21 cellular contexts compared by ENCODE assay signal in genomic region chr6:153564803-153565202, GRCh38.
DNase-seq lines count a peak whose midpoint lies in the region; ATAC-seq and TF ChIP-seq lines count a peak whose summit lies in the region.
"Had no signal": no experiment of that assay in that cellular context is flagged by ENCODE, and none has a peak within 500 bp of the region (broad histone marks: within the 10 kb centered on the region; RNA-seq: fewer than 3 reads in every experiment).

No MANE protein-coding gene starts in this region.

- H3K27ac ChIP-seq in right cardiac atrium (ENCODE audit: low read length) (no peak overlapping the region), ascending aorta (peak overlapping the region; percentile 59 to 60), aorta (ENCODE audit: low read depth in 1 of 2, low read length in 2 of 2) (peak overlapping the region; percentile 55 to 59)
- H3K27ac ChIP-seq in effector memory CD4-positive, alpha-beta T cell (ENCODE audit: insufficient read depth, low read length, poor library complexity, severe bottlenecking) = no peak overlapping the region
- H3K27ac ChIP-seq: BLaER1, KMS-11 had no signal

- no peak overlapping the region for H3K27ac Mint-ChIP-seq in activated CD4-positive, alpha-beta T cell treated with anti-CD3 and anti-CD28 coated beads for 36 hours
- H3K27ac Mint-ChIP-seq: GM23338 had no signal

- CTCF ChIA-PET in activated CD4-positive, alpha-beta T cell treated with anti-CD3 and anti-CD28 coated beads for 36 hours (lab: Charles Lee) = no interaction called here

- no peaks in the 10 kb centered on the region for H3K36me3 ChIP-seq in ascending aorta
- no peaks in the 10 kb centered on the region for H3K36me3 ChIP-seq in aorta (ENCODE audit: control insufficient read depth in 1 of 2, insufficient read depth in 2 of 2, low read length in 1 of 2)
- H3K36me3 ChIP-seq in effector memory CD4-positive, alpha-beta T cell (ENCODE audit: control insufficient read depth, insufficient read depth, low read length) = no peaks in the 10 kb centered on the region
- H3K36me3 ChIP-seq: BLaER1, MG63 had no signal

- H3K27me3 ChIP-seq in right cardiac atrium (ENCODE audit: control insufficient read depth, insufficient read depth) (no peaks in the 10 kb centered on the region), ascending aorta (no peaks in the 10 kb centered on the region), aorta (ENCODE audit: control insufficient read depth in 1 of 2, insufficient read depth in 2 of 2, low read length in 1 of 2) (no peaks in the 10 kb centered on the region)
- H3K27me3 ChIP-seq in effector memory CD4-positive, alpha-beta T cell (replicated peaks; ENCODE audit: control insufficient read depth, insufficient read depth, low read length, poor library complexity, severe bottlenecking) = no peaks in the 10 kb centered on the region
- H3K27me3 ChIP-seq: BLaER1, MG63 had no signal

- no peaks in the 10 kb centered on the region for H3K9me3 ChIP-seq in right cardiac atrium (ENCODE audit: control insufficient read depth, low read length)
- H3K9me3 ChIP-seq in ascending aorta = no peaks in the 10 kb centered on the region
- H3K9me3 ChIP-seq in aorta (ENCODE audit: control insufficient read depth, low read length) = no peaks in the 10 kb centered on the region
- H3K9me3 ChIP-seq in effector memory CD4-positive, alpha-beta T cell (ENCODE audit: control insufficient read depth, low read length) = no peaks in the 10 kb centered on the region
- H3K9me3 ChIP-seq: BLaER1, MG63 had no signal

- no peak for DNase-seq in left ventricle myocardium superior
- no peak for DNase-seq in right cardiac atrium
- no peak for DNase-seq in ascending aorta (ENCODE audit: low spot score in 2 of 2)
- DNase-seq in fibroblast of the aortic adventitia (ENCODE audit: low read depth) = peak; percentile 0
- DNase-seq in aorta = peak in 1 of 2 donors; percentile 47
- DNase-seq in midbrain (lab: John Stamatoyannopoulos, UW) = no peak
- no peak for DNase-seq in activated CD4-positive, alpha-beta T cell treated with anti-CD3 and anti-CD28 coated beads for 36 hours
- DNase-seq in effector memory CD4-positive, alpha-beta T cell = no peak
- DNase-seq: DMS79 treated with DMSO at 0.1 percent for 48 hours; GDM1; MG63; NCI-H1105 treated with DMSO at 0.1 percent for 48 hours; NCI-H1694 treated with DMSO at 0.1 percent for 48 hours; NCI-H446; NCI-H69; NK-92 treated with Interleukin-12 subunit alpha and Interleukin-12 subunit beta, amount 100 ng/mL, for 24 hours; OCI-M1 had no signal

- POLR2A ChIA-PET in activated CD4-positive, alpha-beta T cell treated with anti-CD3 and anti-CD28 coated beads for 36 hours (lab: Charles Lee) = no interaction called here

- peaks cover 1% of the 10 kb centered on the region for H3K4me1 ChIP-seq in right cardiac atrium (ENCODE audit: control insufficient read depth, insufficient read depth, low read length)
- H3K4me1 ChIP-seq in ascending aorta = peaks cover 3 to 12% of the 10 kb centered on the region in 2 donors
- peaks cover 1 to 5% of the 10 kb centered on the region in 2 donors for H3K4me1 ChIP-seq in aorta (ENCODE audit: control insufficient read depth in 1 of 2, insufficient read depth in 2 of 2, low read length in 2 of 2)
- no peaks in the 10 kb centered on the region for H3K4me1 ChIP-seq in effector memory CD4-positive, alpha-beta T cell (ENCODE audit: control insufficient read depth, insufficient read depth, low read length, poor library complexity, severe bottlenecking)
- H3K4me1 ChIP-seq: BLaER1 had no signal

- H3K27me3 Mint-ChIP-seq in activated CD4-positive, alpha-beta T cell treated with anti-CD3 and anti-CD28 coated beads for 36 hours = no peaks in the 10 kb centered on the region

- H3K4me1 Mint-ChIP-seq in activated CD4-positive, alpha-beta T cell treated with anti-CD3 and anti-CD28 coated beads for 36 hours = no peaks in the 10 kb centered on the region
- H3K4me1 Mint-ChIP-seq: GM23338 had no signal

- H3K4me3 ChIP-seq in right cardiac atrium (ENCODE audit: low read length) (no peak overlapping the region), ascending aorta (no peak overlapping the region), fibroblast of the aortic adventitia (ENCODE audit: low read depth, low read length) (no peak overlapping the region), aorta (ENCODE audit: low read length in 2 of 2) (no peak overlapping the region)
- no peak overlapping the region for H3K4me3 ChIP-seq in effector memory CD4-positive, alpha-beta T cell (ENCODE audit: insufficient read depth, low read depth, low read length, poor library complexity, severe bottlenecking)
- H3K4me3 ChIP-seq: BLaER1, GM12878, GM23338, MG63 had no signal

- TF ChIP-seq CTCF in ascending aorta (IDR thresholded peaks at IDR 0.05) (no peak), fibroblast of the aortic adventitia (IDR thresholded peaks at IDR 0.05; ENCODE audit: insufficient read depth, low read length) (no peak)

- H3K4me3 Mint-ChIP-seq in activated CD4-positive, alpha-beta T cell treated with anti-CD3 and anti-CD28 coated beads for 36 hours = no peak overlapping the region
- H3K4me3 Mint-ChIP-seq: GM23338 had no signal

- no peaks in the 10 kb centered on the region for H3K9me3 Mint-ChIP-seq in activated CD4-positive, alpha-beta T cell treated with anti-CD3 and anti-CD28 coated beads for 36 hours (ENCODE audit: low read depth)
- H3K9me3 Mint-ChIP-seq: GM23338 had no signal

- H3K36me3 Mint-ChIP-seq in activated CD4-positive, alpha-beta T cell treated with anti-CD3 and anti-CD28 coated beads for 36 hours (ENCODE audit: low read depth) = no peaks in the 10 kb centered on the region

- peak; percentile 28 for ATAC-seq in left ventricle myocardium superior
- no peak for ATAC-seq in right cardiac atrium
- ATAC-seq in aorta (ENCODE audit: low FRiP score) = no peak
- ATAC-seq in activated CD4-positive, alpha-beta T cell treated with anti-CD3 and anti-CD28 coated beads for 36 hours = no peak
- ATAC-seq: GM12878, GM23338 had no signal

- intact Hi-C loops in left ventricle myocardium superior (cut with micrococcal nuclease) = no loop called here
- intact Hi-C loops in right cardiac atrium (cut with DNase I) = no loop called here
- intact Hi-C loops in ascending aorta (cut with DNase I) = no loop called here
- intact Hi-C loops in aorta (cut with DNase I) = loop anchor here in 1 of 2 donors (10.0 kb wide), 2 partner anchors 210 to 330 kb away; no protein-coding TSS in a partner anchor
- intact Hi-C loops in activated CD4-positive, alpha-beta T cell treated with anti-CD3 and anti-CD28 coated beads for 36 hours (cut with DNase I, micrococcal nuclease) = no loop called here

- 45% methylated on average over 2 of the region's 2 CpGs for WGBS in right cardiac atrium
- WGBS in aorta, 2 donors = 1 to 3% methylated on average over 2 of the region's 2 CpGs

Comparison
In these comparisons a context has a peak if more than half of its experiments do, and no peak if none do; other contexts are left out.
1. H3K27ac ChIP-seq: peak in ascending aorta (2 of 2) and aorta (2 of 2); none in right cardiac atrium (single experiment) and effector memory CD4-positive, alpha-beta T cell (single experiment).